ENCODE assay signal across 8 cellular contexts in the genomic region with DNA sequence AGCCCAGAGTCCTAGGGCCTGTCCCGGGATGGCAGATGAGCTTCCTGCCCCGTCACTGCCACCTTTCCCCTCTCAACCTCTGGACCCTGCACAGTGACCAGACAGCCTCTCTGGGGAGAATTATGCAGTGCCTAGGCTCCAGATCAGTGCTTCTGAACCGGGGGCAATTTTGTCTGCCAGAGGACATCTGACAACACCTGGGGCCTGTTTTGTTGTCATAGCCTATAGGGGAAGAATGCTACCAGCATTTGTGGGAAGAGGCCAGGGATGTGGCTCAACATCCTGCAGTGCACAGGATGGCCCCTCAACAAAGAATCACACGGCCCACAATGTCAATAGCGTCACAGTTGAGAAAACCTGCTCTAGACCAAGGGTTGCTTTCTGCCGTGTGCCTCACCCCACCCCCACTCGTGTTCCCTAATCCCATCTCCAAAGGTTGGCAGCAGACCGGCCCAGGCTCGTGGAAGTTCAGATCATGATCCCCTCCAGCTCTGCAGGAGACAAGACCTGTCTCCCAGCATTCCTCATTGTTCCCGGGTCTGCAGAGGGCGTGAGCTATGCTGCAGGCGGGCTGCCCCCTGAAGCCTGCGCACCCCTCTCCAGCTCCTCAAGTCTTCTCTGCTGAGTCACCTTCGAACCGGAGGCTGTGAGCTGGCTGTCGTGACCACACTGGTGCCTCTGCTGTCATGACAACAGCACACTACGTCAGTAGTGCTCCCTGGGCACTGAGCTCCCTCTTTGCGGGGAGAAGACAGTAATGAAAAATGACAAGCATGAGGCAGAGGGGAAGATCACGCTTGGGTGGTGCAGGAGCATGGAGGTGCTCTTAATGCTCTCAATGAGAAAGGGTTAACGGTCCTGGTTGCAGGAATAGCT. TPM values are rescaled to one million over a fixed set of nuclear protein-coding genes. Genes with fewer than 3 reads are reported as not detected.
A peak's percentile ranks its signal among the peaks of the same experiment; 100 is the strongest.
DNase-seq lines count a peak whose midpoint lies in the region; ATAC-seq lines count a peak whose summit lies in the region.

No MANE protein-coding gene starts in this region.

- H3K4me1 ChIP-seq in mesenchymal stem cell (ENCODE audit: control insufficient read depth, insufficient read depth, low read depth, low read length), result peaks cover 29% of the 10 kb centered on the region

- peak overlapping the region; percentile 86 for H4K8ac ChIP-seq in mesenchymal stem cell (ENCODE audit: low read length)

- H3K9ac ChIP-seq in mesenchymal stem cell (ENCODE audit: low read length), result peak overlapping the region; percentile 96

- no peaks in the 10 kb centered on the region for H3K9me3 ChIP-seq in mesenchymal stem cell (ENCODE audit: control insufficient read depth, low read length)

- H2BK15ac ChIP-seq in mesenchymal stem cell (ENCODE audit: low read depth, poor library complexity, severe bottlenecking), result peak overlapping the region; percentile 76

- ATAC-seq in HG02840 (IDR thresholded peaks at IDR 0.05; ENCODE audit: low FRiP score, unreplicated experiment), result no peak

- no peak overlapping the region for H2AFZ ChIP-seq in mesenchymal stem cell (ENCODE audit: low read depth, low read length)

- H3K79me1 ChIP-seq in mesenchymal stem cell (replicated peaks; ENCODE audit: low read length, poor library complexity, severe bottlenecking), result peaks cover 13% of the 10 kb centered on the region

- H3K36me3 ChIP-seq in H7 (replicated peaks; ENCODE audit: control insufficient read depth, insufficient read depth, low read length) (peaks cover 61% of the 10 kb centered on the region), mesenchymal stem cell (ENCODE audit: control insufficient read depth in 1 of 2, insufficient read depth in 2 of 2, low read depth in 1 of 2, low read length in 2 of 2) (peaks cover 54 to 57% of the 10 kb centered on the region in 2 experiments)

- peak overlapping the region; percentile 69 for H3K4me2 ChIP-seq in mesenchymal stem cell (ENCODE audit: low read length, poor library complexity, severe bottlenecking)

- peak overlapping the region; percentile 100 for H3K4me3 ChIP-seq in H7 (ENCODE audit: insufficient read depth, low read depth, low read length)
- peak overlapping the region in 1 of 2 experiments; percentile 98 for H3K4me3 ChIP-seq in mesenchymal stem cell (ENCODE audit: insufficient read depth in 1 of 2, low read depth in 1 of 2, low read length in 2 of 2)

- 4% methylated on average over 19 of the region's 20 CpGs for WGBS in mesenchymal stem cell

- peak overlapping the region; percentile 53 to 96 for H2BK12ac ChIP-seq in mesenchymal stem cell (ENCODE audit: low read length in 2 of 2)

- no peak overlapping the region for H3K23ac ChIP-seq in mesenchymal stem cell (ENCODE audit: low read length in 2 of 2)

- H4K91ac ChIP-seq in mesenchymal stem cell (ENCODE audit: low read length), result peak overlapping the region; percentile 96

- peak in 10 of 14 donors; percentile 35 to 82 (median 58) for DNase-seq in C1 segment of cervical spinal cord (lab: John Stamatoyannopoulos, UW)
- DNase-seq in H7, result peak; percentile 74
- peak; percentile 14 for DNase-seq in NCI-H82 treated with DMSO at 0.1 percent for 48 hours (lab: John Stamatoyannopoulos, UW; ENCODE audit: unreplicated experiment)
- DNase-seq in activated CD8-positive, alpha-beta memory T cell treated with anti-CD3 and anti-CD28 coated beads for 1 hour (ENCODE audit: extremely low read depth in 1 of 2, low read depth in 1 of 2), result peak; percentile 66 to 79
- DNase-seq in effector CD8-positive, alpha-beta T cell (lab: John Stamatoyannopoulos, UW), result peak; percentile 56
- DNase-seq in mesenchymal stem cell, result peak; percentile 100
- DNase-seq in stimulated activated CD8-positive, alpha-beta memory T cell treated with anti-CD3 and anti-CD28 coated beads, Interleukin-12 subunit alpha, Interleukin-12 subunit beta, amount 100 ng/mL, for 1 hour (ENCODE audit: low read depth), result peak; percentile 75

- H3K27ac ChIP-seq in mesenchymal stem cell (ENCODE audit: low read length, poor library complexity, severe bottlenecking), result peak overlapping the region; percentile 97

- H2BK5ac ChIP-seq in mesenchymal stem cell (ENCODE audit: low read depth, low read length, poor library complexity, severe bottlenecking), result no peak overlapping the region

- H2AK5ac ChIP-seq in mesenchymal stem cell (ENCODE audit: low read length, severe bottlenecking), result peak overlapping the region; percentile 74

- H3K18ac ChIP-seq in mesenchymal stem cell (ENCODE audit: low read depth in 1 of 2, low read length in 2 of 2), result peak overlapping the region; percentile 85 to 89

- H3K14ac ChIP-seq in mesenchymal stem cell (ENCODE audit: low read length in 2 of 2), result peak overlapping the region in 1 of 2 experiments; percentile 59

- peak overlapping the region; percentile 89 for H2BK120ac ChIP-seq in mesenchymal stem cell (ENCODE audit: low read depth, low read length)

- peak overlapping the region; percentile 89 to 98 for H3K4ac ChIP-seq in mesenchymal stem cell (ENCODE audit: low read depth in 1 of 2, low read length in 2 of 2)

- no peaks in the 10 kb centered on the region for H3K27me3 ChIP-seq in H7 (ENCODE audit: control insufficient read depth, insufficient read depth, low read length)
- H3K27me3 ChIP-seq in mesenchymal stem cell (ENCODE audit: control insufficient read depth in 1 of 2, insufficient read depth in 1 of 2, low read length in 2 of 2), result no peaks in the 10 kb centered on the region

RNA-seq across cellular contexts. Expression of gene GAPDH, which starts 2.0 kb away (rescaled TPM):
- total RNA-seq in H7 (2014; rRNA removed; shearing (Covaris generic)), result 6,920 and 8,270 TPM in 2 replicates
- 4,502 TPM for polyA plus RNA-seq in mesenchymal stem cell (2013, experiment 1 of 2)
- 4,557 TPM for polyA plus RNA-seq in mesenchymal stem cell (2013, experiment 2 of 2)

RNA-seq across cellular contexts. Expression of gene IFFO1, which starts 23.6 kb away (rescaled TPM):
- total RNA-seq in H7 (2014; rRNA removed; shearing (Covaris generic)), result 15.1 and 18.2 TPM in 2 replicates
- 26.1 TPM for polyA plus RNA-seq in mesenchymal stem cell (2013, experiment 1 of 2)
- 25.6 TPM for polyA plus RNA-seq in mesenchymal stem cell (2013, experiment 2 of 2)

RNA-seq across cellular contexts. Expression of gene NOP2, which starts 35.8 kb away (rescaled TPM):
- 64.2 and 68.8 TPM in 2 replicates for total RNA-seq in H7 (2014; rRNA removed; shearing (Covaris generic))
- polyA plus RNA-seq in mesenchymal stem cell (2013, experiment 1 of 2), result 20.3 TPM
- 21.3 TPM for polyA plus RNA-seq in mesenchymal stem cell (2013, experiment 2 of 2)

RNA-seq across cellular contexts. Expression of gene NCAPD2, which starts 38.4 kb away (rescaled TPM):
- 104 and 113 TPM in 2 replicates for total RNA-seq in H7 (2014; rRNA removed; shearing (Covaris generic))
- polyA plus RNA-seq in mesenchymal stem cell (2013, experiment 1 of 2), result 11.7 TPM
- polyA plus RNA-seq in mesenchymal stem cell (2013, experiment 2 of 2), result 11.1 TPM

RNA-seq across cellular contexts. Expression of gene MRPL51, which starts 39.2 kb away (rescaled TPM):
- total RNA-seq in H7 (2014; rRNA removed; shearing (Covaris generic)), result 137 and 145 TPM in 2 replicates
- 573 TPM for polyA plus RNA-seq in mesenchymal stem cell (2013, experiment 1 of 2)
- 577 TPM for polyA plus RNA-seq in mesenchymal stem cell (2013, experiment 2 of 2)

Comparison
In these comparisons a context has a peak if more than half of its experiments do, and no peak if none do; other contexts are left out.
1. DNase-seq: peak in every context shown above with its lines; median percentile 100 in mesenchymal stem cell; 75 in stimulated activated CD8-positive, alpha-beta memory T cell treated with anti-CD3 and anti-CD28 coated beads, Interleukin-12 subunit alpha, Interleukin-12 subunit beta, amount 100 ng/mL, for 1 hour; 74 in H7; 72 in activated CD8-positive, alpha-beta memory T cell treated with anti-CD3 and anti-CD28 coated beads for 1 hour; 58 in C1 segment of cervical spinal cord; 56 in effector CD8-positive, alpha-beta T cell; 14 in NCI-H82 treated with DMSO at 0.1 percent for 48 hours.